ENCODE assay signal across 8 cellular contexts in the genomic region with DNA sequence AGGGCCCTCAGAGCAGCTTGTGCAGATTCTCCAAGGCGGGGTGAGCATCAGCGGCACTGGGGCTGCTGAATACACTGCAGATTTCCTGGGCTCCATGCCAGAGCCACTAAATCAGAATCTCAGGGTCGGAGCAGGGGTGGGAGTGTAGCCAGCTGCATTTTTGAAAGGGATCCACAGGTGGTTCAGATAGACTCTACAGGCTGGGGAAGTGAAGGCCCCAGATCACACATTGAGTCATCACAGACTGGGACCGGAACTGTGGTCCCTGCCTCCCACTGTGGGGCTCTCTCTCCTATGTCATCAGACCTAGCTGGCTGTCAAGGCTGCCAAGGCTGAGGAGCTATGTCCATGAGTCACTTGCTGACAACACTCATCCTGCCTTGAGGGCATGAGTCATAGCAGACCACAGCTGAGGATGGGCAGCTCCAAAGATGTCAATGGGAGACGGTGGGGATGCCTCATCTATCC.
DNase-seq lines count a peak whose midpoint lies in the region; ATAC-seq and FAIRE-seq lines count a peak whose summit lies in the region.

No MANE protein-coding gene starts in this region.

- FAIRE-seq in islet of Langerhans (lab: Jason Lieb, UNC) = peak; percentile 33

- intact Hi-C loops in Right ventricle myocardium inferior (cut with DNase I) = loop anchor here (10.0 kb wide), 1 partner anchor 246 kb away; no protein-coding TSS in a partner anchor
- intact Hi-C loops in cardiac septum (cut with DNase I) = loop anchor here (5.0 to 10.0 kb wide), 3 partner anchors 161 to 236 kb away; partner anchors contain the start of gene MAMLD1
- intact Hi-C loops in activated T-helper 1 cell treated with anti-CD3 and anti-CD28 coated beads, Interleukin-12 subunit alpha, Interleukin-12 subunit beta, Interleukin-2, Interleukin-4 antibody, amounts not matched to agents 30 ng/mL and 10 ng/mL and 1 ng/mL, durations not matched to agents 14 hours and 24 hours and 36 hours (cut with micrococcal nuclease) = loop anchor here (1.0 to 5.0 kb wide), 3 partner anchors 166 to 374 kb away; no protein-coding TSS in a partner anchor

- ATAC-seq in Right ventricle myocardium inferior (peak; percentile 31), HG02798 (IDR thresholded peaks at IDR 0.05; ENCODE audit: poor library complexity, unreplicated experiment) (peak; percentile 97)

- H3K4me3 Mint-ChIP-seq in activated T-helper 1 cell treated with anti-CD3 and anti-CD28 coated beads, Interleukin-12 subunit alpha, Interleukin-12 subunit beta, Interleukin-2, Interleukin-4 antibody, amounts not matched to agents 30 ng/mL and 10 ng/mL and 1 ng/mL, durations not matched to agents 14 hours and 24 hours and 36 hours = peak overlapping the region; percentile 26

- H3K36me3 Mint-ChIP-seq in activated T-helper 1 cell treated with anti-CD3 and anti-CD28 coated beads, Interleukin-12 subunit alpha, Interleukin-12 subunit beta, Interleukin-2, Interleukin-4 antibody, amounts not matched to agents 30 ng/mL and 10 ng/mL and 1 ng/mL, durations not matched to agents 14 hours and 24 hours and 36 hours (ENCODE audit: low read depth) = no peaks in the 10 kb centered on the region

- peaks cover 10% of the 10 kb centered on the region for H3K4me1 Mint-ChIP-seq in activated T-helper 1 cell treated with anti-CD3 and anti-CD28 coated beads, Interleukin-12 subunit alpha, Interleukin-12 subunit beta, Interleukin-2, Interleukin-4 antibody, amounts not matched to agents 30 ng/mL and 10 ng/mL and 1 ng/mL, durations not matched to agents 14 hours and 24 hours and 36 hours (ENCODE audit: low read depth)

- H3K27ac Mint-ChIP-seq in activated T-helper 1 cell treated with anti-CD3 and anti-CD28 coated beads, Interleukin-12 subunit alpha, Interleukin-12 subunit beta, Interleukin-2, Interleukin-4 antibody, amounts not matched to agents 30 ng/mL and 10 ng/mL and 1 ng/mL, durations not matched to agents 14 hours and 24 hours and 36 hours = no peak overlapping the region

- DNase-seq in Right ventricle myocardium inferior (ENCODE audit: missing footprints) (no peak), cardiac septum (ENCODE audit: low spot score) (no peak), NCI-H446 (lab: John Stamatoyannopoulos, UW) (peak; percentile 7 to 60), iPS-NIHi7 (ENCODE audit: extremely low spot score) (no peak)
- DNase-seq in activated T-helper 1 cell treated with anti-CD3 and anti-CD28 coated beads, Interleukin-12 subunit alpha, Interleukin-12 subunit beta, Interleukin-2, Interleukin-4 antibody, amounts not matched to agents 30 ng/mL and 10 ng/mL and 1 ng/mL, durations not matched to agents 14 hours and 24 hours and 36 hours (ENCODE audit: low spot score) = peak; percentile 40
- peak; percentile 4 to 19 for DNase-seq in stimulated activated CD8-positive, alpha-beta memory T cell treated with anti-CD3 and anti-CD28 coated beads, Interleukin-4, amount 100 ng/mL, for 4 hours (ENCODE audit: low read depth in 2 of 2, low spot score in 1 of 2)

- H3K27me3 Mint-ChIP-seq in activated T-helper 1 cell treated with anti-CD3 and anti-CD28 coated beads, Interleukin-12 subunit alpha, Interleukin-12 subunit beta, Interleukin-2, Interleukin-4 antibody, amounts not matched to agents 30 ng/mL and 10 ng/mL and 1 ng/mL, durations not matched to agents 14 hours and 24 hours and 36 hours (ENCODE audit: insufficient read depth) = peaks cover 2% of the 10 kb centered on the region

- no peaks in the 10 kb centered on the region for H3K9me3 Mint-ChIP-seq in activated T-helper 1 cell treated with anti-CD3 and anti-CD28 coated beads, Interleukin-12 subunit alpha, Interleukin-12 subunit beta, Interleukin-2, Interleukin-4 antibody, amounts not matched to agents 30 ng/mL and 10 ng/mL and 1 ng/mL, durations not matched to agents 14 hours and 24 hours and 36 hours

Comparison
In these comparisons a context has a peak if more than half of its experiments do, and no peak if none do; other contexts are left out.
1. DNase-seq: peak in NCI-H446 (2 of 2), activated T-helper 1 cell treated with anti-CD3 and anti-CD28 coated beads, Interleukin-12 subunit alpha, Interleukin-12 subunit beta, Interleukin-2, Interleukin-4 antibody, amounts not matched to agents 30 ng/mL and 10 ng/mL and 1 ng/mL, durations not matched to agents 14 hours and 24 hours and 36 hours (single experiment) and stimulated activated CD8-positive, alpha-beta memory T cell treated with anti-CD3 and anti-CD28 coated beads, Interleukin-4, amount 100 ng/mL, for 4 hours (2 of 2); none in Right ventricle myocardium inferior (single experiment), cardiac septum (single experiment) and iPS-NIHi7 (single experiment).